ENCODE assay signal across 8 cellular contexts in genomic region chr2:46913471-46914381, GRCh38. TPM values are rescaled to one million over a fixed set of nuclear protein-coding genes. Genes with fewer than 3 reads are reported as not detected.
DNase-seq lines count a peak whose midpoint lies in the region; ATAC-seq and TF ChIP-seq lines count a peak whose summit lies in the region.

No MANE protein-coding gene starts in this region.

- H3K36me3 Mint-ChIP-seq in T-helper 1 cell treated with Interleukin-12 subunit alpha and Interleukin-12 subunit beta and Interleukin-4 antibody, amounts not matched to agents 30 μg/mL and 1 μg/mL, for 36 hours (ENCODE audit: low read depth), result peaks cover 12% of the 10 kb centered on the region
- H3K36me3 Mint-ChIP-seq in T-cell, result peaks cover 19% of the 10 kb centered on the region

- no peak for TF ChIP-seq CTCF in fibroblast of lung (conservative IDR thresholded peaks at IDR 0.05 in 1 of 2, IDR thresholded peaks at IDR 0.05 in 1 of 2; ENCODE audit: low read depth in 1 of 2, low read length in 2 of 2)

- peaks cover 41% of the 10 kb centered on the region for H3K4me1 Mint-ChIP-seq in T-helper 1 cell treated with Interleukin-12 subunit alpha and Interleukin-12 subunit beta and Interleukin-4 antibody, amounts not matched to agents 30 μg/mL and 1 μg/mL, for 36 hours (ENCODE audit: low read depth)
- peaks cover 56 to 63% (median 61%) of the 10 kb centered on the region in 3 donors for H3K4me1 Mint-ChIP-seq in T-cell

- peak overlapping the region; percentile 95 for H3K4me2 ChIP-seq in fibroblast of lung (ENCODE audit: extremely low read depth, insufficient read depth, low read length)

- H3K4me3 ChIP-seq in fibroblast of lung (replicated peaks in 1 of 4; ENCODE audit: control extremely low read depth in 1 of 4, insufficient read depth in 1 of 4, low read depth in 3 of 4, low read length in 4 of 4) (peak overlapping the region; percentile 82 to 88 (median 84)), skeletal muscle cell (ENCODE audit: low read depth, low read length) (peak overlapping the region; percentile 95)

- no peak overlapping the region for H3K9ac ChIP-seq in fibroblast of lung (ENCODE audit: insufficient read depth, low read length)

- H3K9me3 ChIP-seq in fibroblast of lung (ENCODE audit: control insufficient read depth, insufficient read depth, low read depth, low read length), result no peaks in the 10 kb centered on the region

- peaks cover 25% of the 10 kb centered on the region for H3K4me1 ChIP-seq in fibroblast of lung (ENCODE audit: control insufficient read depth, extremely low read depth, insufficient read depth, low read length)

- POLR2A ChIA-PET in T-cell (lab: Charles Lee), result interaction anchor here in 1 of 2 donors (0.6 kb wide), 1 partner anchor 30 kb away, joined by 6 read pairs; no protein-coding TSS in a partner anchor

- peaks cover 4% of the 10 kb centered on the region for H3K27me3 Mint-ChIP-seq in T-helper 1 cell treated with Interleukin-12 subunit alpha and Interleukin-12 subunit beta and Interleukin-4 antibody, amounts not matched to agents 30 μg/mL and 1 μg/mL, for 36 hours (ENCODE audit: low read depth)
- H3K27me3 Mint-ChIP-seq in T-cell, result no peaks in the 10 kb centered on the region

- peaks cover 13% of the 10 kb centered on the region for H3K36me3 ChIP-seq in fibroblast of lung (ENCODE audit: control insufficient read depth, insufficient read depth, low read length)

- DNase-seq in T-helper 1 cell (no peak), T-cell (no peak), fibroblast of lung (ENCODE audit: low read depth in 2 of 2) (peak; percentile 53 to 73), skeletal muscle cell (ENCODE audit: low read depth) (peak; percentile 35), NCI-H1694 treated with DMSO at 0.1 percent for 48 hours (lab: John Stamatoyannopoulos, UW) (no peak), T-helper 9 cell (no peak), NCI-H1436 treated with DMSO at 0.1 percent for 48 hours (lab: John Stamatoyannopoulos, UW) (no peak)

- peaks cover 71% of the 10 kb centered on the region for H3K79me2 ChIP-seq in fibroblast of lung (ENCODE audit: control insufficient read depth, insufficient read depth, low read length)

- H3K27ac Mint-ChIP-seq in T-helper 1 cell treated with Interleukin-12 subunit alpha and Interleukin-12 subunit beta and Interleukin-4 antibody, amounts not matched to agents 30 μg/mL and 1 μg/mL, for 36 hours, result no peak overlapping the region
- H3K27ac Mint-ChIP-seq in T-cell, result peak overlapping the region in 1 of 2 donors; percentile 48

- peak overlapping the region; percentile 96 for H3K4me3 Mint-ChIP-seq in T-helper 1 cell treated with Interleukin-12 subunit alpha and Interleukin-12 subunit beta and Interleukin-4 antibody, amounts not matched to agents 30 μg/mL and 1 μg/mL, for 36 hours
- H3K4me3 Mint-ChIP-seq in T-cell, result peak overlapping the region; percentile 90 to 97 (median 90)

- CTCF ChIA-PET in T-cell (lab: Charles Lee), result interaction anchor here in 1 of 2 donors (1.2 kb wide), 1 partner anchor 28 kb away, joined by 3 read pairs; no protein-coding TSS in a partner anchor

- H3K27me3 ChIP-seq in fibroblast of lung (ENCODE audit: control insufficient read depth, insufficient read depth, low read length), result no peaks in the 10 kb centered on the region

- no peak for ATAC-seq in T-cell (replicated peaks in 1 of 4)

- no peak overlapping the region for H2AFZ ChIP-seq in fibroblast of lung (ENCODE audit: low read length)

- H3K27ac ChIP-seq in fibroblast of lung (ENCODE audit: insufficient read depth, low read length), result peak overlapping the region; percentile 98

- H3K9me3 Mint-ChIP-seq in T-helper 1 cell treated with Interleukin-12 subunit alpha and Interleukin-12 subunit beta and Interleukin-4 antibody, amounts not matched to agents 30 μg/mL and 1 μg/mL, for 36 hours, result no peaks in the 10 kb centered on the region
- H3K9me3 Mint-ChIP-seq in T-cell, result no peaks in the 10 kb centered on the region

- no peaks in the 10 kb centered on the region for H4K20me1 ChIP-seq in fibroblast of lung (ENCODE audit: control insufficient read depth, extremely low read depth, insufficient read depth, low read length)

RNA-seq across cellular contexts. Expression of gene MCFD2, which starts 1.9 kb away (rescaled TPM):
- total RNA-seq in T-cell (10 to 100 TPM; 30.8 to 44.0 (median 35.2) TPM), fibroblast of lung (145 and 151 TPM in 2 replicates)
- 231 and 328 TPM in 2 replicates for polyA plus RNA-seq in fibroblast of lung
- polyA plus RNA-seq in fibroblast of lung (2012), result 131 and 161 TPM in 2 replicates
- 80.1 and 106 TPM in 2 replicates for polyA minus RNA-seq in fibroblast of lung (ENCODE audit: low replicate concordance)

RNA-seq across cellular contexts. Expression of gene TTC7A, which starts 27.3 kb away (rescaled TPM):
- total RNA-seq in T-cell, result 10 to 100 TPM; 38.9 to 52.6 (median 43.7) TPM
- 18.5 and 27.2 TPM in 2 replicates for total RNA-seq in fibroblast of lung
- polyA plus RNA-seq in fibroblast of lung, result 11.6 and 21.1 TPM in 2 replicates
- 13.6 and 23.2 TPM in 2 replicates for polyA plus RNA-seq in fibroblast of lung (2012)
- polyA minus RNA-seq in fibroblast of lung (ENCODE audit: low replicate concordance), result 33.7 and 37.0 TPM in 2 replicates

Comparison
In these comparisons a context has a peak if more than half of its experiments do, and no peak if none do; other contexts are left out.
1. DNase-seq: peak in fibroblast of lung (2 of 2) and skeletal muscle cell (single experiment); none in T-helper 1 cell (0 of 5), T-cell (0 of 34), NCI-H1694 treated with DMSO at 0.1 percent for 48 hours (single experiment), T-helper 9 cell (single experiment) and NCI-H1436 treated with DMSO at 0.1 percent for 48 hours (single experiment).